8 cellular contexts compared by ENCODE assay signal in genomic region chr14:92649934-92650545, GRCh38.
DNase-seq lines count a peak whose midpoint lies in the region; ATAC-seq and TF ChIP-seq lines count a peak whose summit lies in the region.

No MANE protein-coding gene starts in this region.

- no peaks in the 10 kb centered on the region for H3K27me3 Mint-ChIP-seq in activated T-cell treated with anti-CD3 and anti-CD28 coated beads, Interleukin-2, amount 50 U/mL, for 24 hours
- H3K27me3 Mint-ChIP-seq in activated T-cell treated with anti-CD3 and anti-CD28 coated beads, Interleukin-2, amount 50 U/mL, for 4 hours (ENCODE audit: low read depth), result no peaks in the 10 kb centered on the region
- H3K27me3 Mint-ChIP-seq in endodermal cell (ENCODE audit: insufficient read depth) (no peaks in the 10 kb centered on the region), nephron progenitor cell (ENCODE audit: low read depth, poor library complexity) (peaks cover 3% of the 10 kb centered on the region)

- in situ Hi-C loops in transverse colon (cut with MboI; ENCODE audit: low pct_ligation_motif_present in 1 of 4, low pct_unique_long_range_greater_than_20kb in 1 of 4, low sequenced_read_pairs in 3 of 4), result no loop called here

- H3K27ac Mint-ChIP-seq in activated T-cell treated with anti-CD3 and anti-CD28 coated beads, Interleukin-2, amount 50 U/mL, for 24 hours, result peak overlapping the region; percentile 93
- H3K27ac Mint-ChIP-seq in endodermal cell, result no peak overlapping the region
- H3K27ac Mint-ChIP-seq in nephron progenitor cell, result no peak overlapping the region

- TF ChIP-seq EP300 in transverse colon (IDR thresholded peaks at IDR 0.05; ENCODE audit: low read depth), result peak; percentile 72

- H3K4me1 ChIP-seq in body of pancreas (no peaks in the 10 kb centered on the region), right lobe of liver (peaks cover 0 to 10% (median 0%) of the 10 kb centered on the region in 4 donors), transverse colon (peaks cover 28 to 53% (median 31%) of the 10 kb centered on the region in 4 donors), endodermal cell (ENCODE audit: control insufficient read depth, insufficient read depth, low read length) (no peaks in the 10 kb centered on the region)

- WGBS in body of pancreas, 2 donors, result 56 to 60% methylated on average over 12 to 17 of the region's 17 CpGs
- 57% methylated on average over 5 of the region's 17 CpGs for WGBS in right lobe of liver (ENCODE audit: insufficient coverage, low coverage, low lambda C conversion rate, missing lambda C conversion rate)
- whole genome bisulfite sequencing in transverse colon (ENCODE audit: low coverage in 1 of 2), 2 donors, result 76% methylated on average over 17 of the region's 17 CpGs; no CpG with 5 or more reads in 1 of the 2 donors
- WGBS in endodermal cell (ENCODE audit: insufficient coverage in 1 of 2, insufficient read length in 1 of 2), 2 experiments, result 94% methylated on average over 17 of the region's 17 CpGs

- no peak for DNase-seq in activated T-cell treated with anti-CD3 and anti-CD28 coated beads, Interleukin-2, amount 50 U/mL, for 24 hours
- no peak for DNase-seq in activated T-cell treated with anti-CD3 and anti-CD28 coated beads, Interleukin-2, amount 50 U/mL, for 4 hours
- DNase-seq in body of pancreas, result peak in 3 of 4 donors; percentile 25 to 81 (median 35)
- peak; percentile 63 to 88 (median 81) for DNase-seq in right lobe of liver
- DNase-seq in transverse colon, result peak; percentile 71
- DNase-seq in endodermal cell, result no peak
- DNase-seq in nephron progenitor cell, result no peak
- DNase-seq in cortex of kidney (lab: John Stamatoyannopoulos, UW), result no peak

- H3K9ac ChIP-seq in endodermal cell (ENCODE audit: extremely low read depth, low read length, poor library complexity, severe bottlenecking), result no peak overlapping the region

- TF ChIP-seq POLR2A in body of pancreas (IDR thresholded peaks at IDR 0.05), result peak in 1 of 3 donors; percentile 41
- no peak for TF ChIP-seq POLR2A in right lobe of liver (IDR thresholded peaks at IDR 0.05)
- no peak for TF ChIP-seq POLR2A in transverse colon (IDR thresholded peaks at IDR 0.05)

- intact Hi-C loops in body of pancreas (cut with DNase I), result no loop called here
- intact Hi-C loops in right lobe of liver (cut with DNase I), result no loop called here
- intact Hi-C loops in transverse colon (cut with DNase I; ENCODE audit: low total_unique reads), result loop anchor here (5.0 to 10.0 kb wide), 2 partner anchors 135 to 1317 kb away; partner anchors contain the start of gene RIN3

- H3K4me3 Mint-ChIP-seq in activated T-cell treated with anti-CD3 and anti-CD28 coated beads, Interleukin-2, amount 50 U/mL, for 24 hours, result no peak overlapping the region
- H3K4me3 Mint-ChIP-seq in activated T-cell treated with anti-CD3 and anti-CD28 coated beads, Interleukin-2, amount 50 U/mL, for 4 hours, result no peak overlapping the region
- H3K4me3 Mint-ChIP-seq in endodermal cell (no peak overlapping the region), nephron progenitor cell (no peak overlapping the region)

- H3K4me1 Mint-ChIP-seq in activated T-cell treated with anti-CD3 and anti-CD28 coated beads, Interleukin-2, amount 50 U/mL, for 24 hours (ENCODE audit: low read depth), result peaks cover 89% of the 10 kb centered on the region
- peaks cover 85% of the 10 kb centered on the region for H3K4me1 Mint-ChIP-seq in activated T-cell treated with anti-CD3 and anti-CD28 coated beads, Interleukin-2, amount 50 U/mL, for 4 hours (ENCODE audit: low read depth)
- H3K4me1 Mint-ChIP-seq in endodermal cell (no peaks in the 10 kb centered on the region), nephron progenitor cell (peaks cover under 1% of the 10 kb centered on the region)

- TF ChIP-seq CTCF in body of pancreas (IDR thresholded peaks at IDR 0.05), result no peak
- TF ChIP-seq CTCF in right lobe of liver (IDR thresholded peaks at IDR 0.05), result no peak
- TF ChIP-seq CTCF in transverse colon (IDR thresholded peaks at IDR 0.05), result no peak
- TF ChIP-seq CTCF in endodermal cell (conservative IDR thresholded peaks at IDR 0.05), result no peak
- no peak for TF ChIP-seq CTCF in nephron progenitor cell (IDR thresholded peaks at IDR 0.05)

- peaks cover 4% of the 10 kb centered on the region for H3K9me3 Mint-ChIP-seq in activated T-cell treated with anti-CD3 and anti-CD28 coated beads, Interleukin-2, amount 50 U/mL, for 24 hours
- no peaks in the 10 kb centered on the region for H3K9me3 Mint-ChIP-seq in activated T-cell treated with anti-CD3 and anti-CD28 coated beads, Interleukin-2, amount 50 U/mL, for 4 hours
- H3K9me3 Mint-ChIP-seq in endodermal cell (peaks cover 10% of the 10 kb centered on the region), nephron progenitor cell (peaks cover 10% of the 10 kb centered on the region)

- H3K27ac ChIP-seq in body of pancreas (peak overlapping the region in 1 of 4 donors; percentile 61), right lobe of liver (peak overlapping the region in 2 of 3 donors; percentile 28 to 40), transverse colon (peak overlapping the region; percentile 83 to 92 (median 88)), endodermal cell (ENCODE audit: low read depth, low read length) (no peak overlapping the region)

- H3K4me3 ChIP-seq in body of pancreas, result no peak overlapping the region
- no peak overlapping the region for H3K4me3 ChIP-seq in right lobe of liver
- H3K4me3 ChIP-seq in transverse colon, result no peak overlapping the region
- no peak overlapping the region for H3K4me3 ChIP-seq in endodermal cell (ENCODE audit: low read length)

- no peaks in the 10 kb centered on the region for H3K36me3 ChIP-seq in body of pancreas (replicated peaks in 1 of 2; ENCODE audit: insufficient read depth in 1 of 2, low read depth in 2 of 2)
- peaks cover 0 to 6% (median 2%) of the 10 kb centered on the region in 4 donors for H3K36me3 ChIP-seq in right lobe of liver
- no peaks in the 10 kb centered on the region for H3K36me3 ChIP-seq in transverse colon
- no peaks in the 10 kb centered on the region for H3K36me3 ChIP-seq in endodermal cell (ENCODE audit: control insufficient read depth, insufficient read depth, low read length)

- no peak for ATAC-seq in activated T-cell treated with anti-CD3 and anti-CD28 coated beads, Interleukin-2, amount 50 U/mL, for 4 hours
- no peak for ATAC-seq in body of pancreas
- peak; percentile 31 to 77 (median 62) for ATAC-seq in right lobe of liver

- H3K9me3 ChIP-seq in body of pancreas, result no peaks in the 10 kb centered on the region
- no peaks in the 10 kb centered on the region for H3K9me3 ChIP-seq in right lobe of liver
- no peaks in the 10 kb centered on the region for H3K9me3 ChIP-seq in transverse colon
- no peaks in the 10 kb centered on the region for H3K9me3 ChIP-seq in endodermal cell (ENCODE audit: control insufficient read depth, low read length)

- H3K36me3 Mint-ChIP-seq in activated T-cell treated with anti-CD3 and anti-CD28 coated beads, Interleukin-2, amount 50 U/mL, for 24 hours (ENCODE audit: low read depth), result peaks cover 33% of the 10 kb centered on the region
- peaks cover 3% of the 10 kb centered on the region for H3K36me3 Mint-ChIP-seq in activated T-cell treated with anti-CD3 and anti-CD28 coated beads, Interleukin-2, amount 50 U/mL, for 4 hours (ENCODE audit: insufficient read depth)
- H3K36me3 Mint-ChIP-seq in endodermal cell (ENCODE audit: low read depth) (no peaks in the 10 kb centered on the region), nephron progenitor cell (ENCODE audit: low read depth) (no peaks in the 10 kb centered on the region)

- no peaks in the 10 kb centered on the region for H3K27me3 ChIP-seq in body of pancreas
- H3K27me3 ChIP-seq in right lobe of liver, result no peaks in the 10 kb centered on the region
- H3K27me3 ChIP-seq in transverse colon, result no peaks in the 10 kb centered on the region
- no peaks in the 10 kb centered on the region for H3K27me3 ChIP-seq in endodermal cell (ENCODE audit: control insufficient read depth, insufficient read depth, low read length, poor library complexity, severe bottlenecking)

Comparison
In these comparisons a context has a peak if more than half of its experiments do, and no peak if none do; other contexts are left out.
1. DNase-seq: peak in body of pancreas (3 of 4), right lobe of liver (3 of 3) and transverse colon (single experiment); none in activated T-cell treated with anti-CD3 and anti-CD28 coated beads, Interleukin-2, amount 50 U/mL, for 24 hours (single experiment), activated T-cell treated with anti-CD3 and anti-CD28 coated beads, Interleukin-2, amount 50 U/mL, for 4 hours (single experiment), endodermal cell (single experiment), nephron progenitor cell (single experiment) and cortex of kidney (single experiment).
2. ATAC-seq: peak in right lobe of liver (4 of 4); none in activated T-cell treated with anti-CD3 and anti-CD28 coated beads, Interleukin-2, amount 50 U/mL, for 4 hours (0 of 2) and body of pancreas (single experiment).